In genomic region chr13:98890186-98890585, GRCh38 we compare ENCODE assay signal across 9 cellular contexts.
DNase-seq lines count a peak whose midpoint lies in the region; ATAC-seq and TF ChIP-seq lines count a peak whose summit lies in the region.
"Had no signal": no experiment of that assay in that cellular context is flagged by ENCODE, and none has a peak within 500 bp of the region (broad histone marks: within the 10 kb centered on the region; RNA-seq: fewer than 3 reads in every experiment).

No MANE protein-coding gene starts in this region.

- H3K9ac ChIP-seq in fibroblast of lung (ENCODE audit: insufficient read depth, low read length), result no peak overlapping the region

- no peak for TF ChIP-seq CTCF in fibroblast of lung (conservative IDR thresholded peaks at IDR 0.05 in 1 of 2, IDR thresholded peaks at IDR 0.05 in 1 of 2; ENCODE audit: low read depth in 1 of 2, low read length in 2 of 2)
- no peak for TF ChIP-seq CTCF in testis (IDR thresholded peaks at IDR 0.05)

- no peaks in the 10 kb centered on the region for H3K36me3 ChIP-seq in fibroblast of lung (ENCODE audit: control insufficient read depth, insufficient read depth, low read length)
- H3K36me3 ChIP-seq in testis (ENCODE audit: low read depth, missing control alignments), result no peaks in the 10 kb centered on the region

- no peak overlapping the region for H3K4me3 Mint-ChIP-seq in T-helper 17 cell

- H3K27ac ChIP-seq in fibroblast of lung (ENCODE audit: insufficient read depth, low read length) (no peak overlapping the region), testis (no peak overlapping the region)
- H3K27ac ChIP-seq: lower lobe of right lung had no signal

- no peaks in the 10 kb centered on the region for H4K20me1 ChIP-seq in fibroblast of lung (ENCODE audit: control insufficient read depth, extremely low read depth, insufficient read depth, low read length)

- no peaks in the 10 kb centered on the region for H3K27me3 Mint-ChIP-seq in T-helper 17 cell

- WGBS in testis, 2 donors, result 77 to 83% methylated on average over 8 of the region's 8 CpGs

- no peak overlapping the region for H2AFZ ChIP-seq in fibroblast of lung (ENCODE audit: low read length)

- H3K27ac Mint-ChIP-seq in T-helper 17 cell, result peak overlapping the region; percentile 67

- H3K79me2 ChIP-seq in fibroblast of lung (ENCODE audit: control insufficient read depth, insufficient read depth, low read length), result no peaks in the 10 kb centered on the region

- peaks cover 8% of the 10 kb centered on the region for H3K36me3 Mint-ChIP-seq in T-helper 17 cell (ENCODE audit: low read depth)

- intact Hi-C loops in testis (cut with DNase I; ENCODE audit: low total_unique reads), result no loop called here

- no peak for TF ChIP-seq POLR2A in testis (IDR thresholded peaks at IDR 0.05)

- no peaks in the 10 kb centered on the region for H3K9me3 ChIP-seq in T-helper 17 cell (ENCODE audit: control insufficient read depth, low read length, poor library complexity, severe bottlenecking)
- H3K9me3 ChIP-seq in fibroblast of lung (ENCODE audit: control insufficient read depth, insufficient read depth, low read depth, low read length), result no peaks in the 10 kb centered on the region
- H3K9me3 ChIP-seq in testis, result no peaks in the 10 kb centered on the region
- H3K9me3 ChIP-seq: lower lobe of right lung had no signal

- H3K27me3 ChIP-seq in fibroblast of lung (ENCODE audit: control insufficient read depth, insufficient read depth, low read length) (no peaks in the 10 kb centered on the region), testis (no peaks in the 10 kb centered on the region)

- DNase-seq in GM04504 (ENCODE audit: low read depth), result peak; percentile 90
- DNase-seq in T-helper 17 cell, result no peak
- peak; percentile 62 to 96 for DNase-seq in fibroblast of lung (ENCODE audit: low read depth in 2 of 2)
- peak; percentile 32 to 33 for DNase-seq in stimulated activated CD4-positive, alpha-beta T cell treated with anti-CD3 and anti-CD28 coated beads, Interleukin-12 subunit alpha, Interleukin-12 subunit beta, amount 100 ng/mL, for 24 hours (ENCODE audit: low read depth in 2 of 2)
- no peak for DNase-seq in testis
- DNase-seq in COLO668 (lab: John Stamatoyannopoulos, UW; ENCODE audit: unreplicated experiment), result no peak
- DNase-seq in SHP77 (lab: John Stamatoyannopoulos, UW), result no peak
- DNase-seq: lower lobe of right lung had no signal

- H3K4me2 ChIP-seq in fibroblast of lung (ENCODE audit: extremely low read depth, insufficient read depth, low read length), result no peak overlapping the region

- ATAC-seq in T-helper 17 cell (no peak), GM18867 (IDR thresholded peaks at IDR 0.05; ENCODE audit: unreplicated experiment) (no peak)
- ATAC-seq: lower lobe of right lung had no signal

- H3K4me1 Mint-ChIP-seq in T-helper 17 cell, result peaks cover 8% of the 10 kb centered on the region

- H3K4me1 ChIP-seq in fibroblast of lung (ENCODE audit: control insufficient read depth, extremely low read depth, insufficient read depth, low read length), result no peaks in the 10 kb centered on the region
- no peaks in the 10 kb centered on the region for H3K4me1 ChIP-seq in testis

- H3K4me3 ChIP-seq in fibroblast of lung (replicated peaks in 1 of 4; ENCODE audit: control extremely low read depth in 1 of 4, insufficient read depth in 1 of 4, low read depth in 3 of 4, low read length in 4 of 4) (no peak overlapping the region), testis (no peak overlapping the region)
- H3K4me3 ChIP-seq: lower lobe of right lung had no signal

Comparison
In these comparisons a context has a peak if more than half of its experiments do, and no peak if none do; other contexts are left out.
1. DNase-seq: peak in GM04504 (single experiment), fibroblast of lung (2 of 2) and stimulated activated CD4-positive, alpha-beta T cell treated with anti-CD3 and anti-CD28 coated beads, Interleukin-12 subunit alpha, Interleukin-12 subunit beta, amount 100 ng/mL, for 24 hours (2 of 2); none in T-helper 17 cell (0 of 3), testis (single experiment), COLO668 (single experiment) and SHP77 (0 of 2).